Comparison of ENCODE assay signal across 12 cellular contexts in the genomic region with DNA sequence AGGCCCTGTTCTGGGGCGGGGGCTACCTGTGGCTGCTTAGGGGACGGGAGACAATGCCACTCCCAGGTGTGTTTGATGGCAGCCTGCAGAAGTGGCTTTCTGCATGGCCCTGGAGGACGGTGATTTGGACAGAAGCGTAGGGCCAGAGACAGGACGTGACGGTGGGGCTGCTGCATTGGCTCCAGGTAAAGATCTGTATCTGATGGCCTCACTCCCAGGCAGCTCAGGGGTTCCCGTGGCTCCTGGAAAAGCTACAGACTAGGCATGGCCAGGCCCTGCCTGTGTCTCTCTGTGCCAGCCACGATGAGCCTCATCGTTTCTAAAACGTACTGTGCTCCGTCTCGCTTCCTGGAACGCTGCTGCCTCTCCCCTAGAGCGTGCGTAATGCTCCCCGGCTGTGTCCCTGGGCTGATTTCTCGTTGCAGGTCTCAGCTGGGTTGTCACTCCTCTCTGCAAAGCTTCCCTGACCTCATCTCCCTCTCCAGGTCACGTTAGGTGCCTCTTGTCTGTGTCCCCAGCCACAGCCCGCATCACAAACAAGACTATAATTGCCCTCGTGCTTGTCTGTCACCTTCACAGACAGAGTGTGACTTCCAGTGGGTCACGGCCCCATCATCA. TPM values are rescaled to one million over a fixed set of nuclear protein-coding genes. Genes with fewer than 3 reads are reported as not detected.
A peak's percentile ranks its signal among the peaks of the same experiment; 100 is the strongest.
DNase-seq lines count a peak whose midpoint lies in the region; ATAC-seq and TF ChIP-seq lines count a peak whose summit lies in the region.
"Had no signal": no experiment of that assay in that cellular context is flagged by ENCODE, and none has a peak within 500 bp of the region (broad histone marks: within the 10 kb centered on the region; RNA-seq: fewer than 3 reads in every experiment).

No MANE protein-coding gene starts in this region.

- DNase-seq in SK-N-SH (no peak), cardiac muscle cell (ENCODE audit: low read depth in 1 of 2, low spot score in 1 of 2) (no peak), neuronal stem cell (ENCODE audit: low spot score) (no peak), iPS-NIHi7 (ENCODE audit: extremely low spot score) (no peak), NCI-H2196 treated with DMSO at 0.1 percent for 48 hours (lab: John Stamatoyannopoulos, UW; ENCODE audit: unreplicated experiment) (no peak)
- DNase-seq: activated CD4-positive, alpha-beta T cell treated with anti-CD3 and anti-CD28 coated beads for 36 hours; NCI-H446 treated with DMSO at 0.1 percent for 48 hours had no signal

- H2BK12ac ChIP-seq in neuronal stem cell (ENCODE audit: low read length) = no peak overlapping the region

- H3K14ac ChIP-seq in neuronal stem cell (ENCODE audit: low read length) = no peak overlapping the region

- H3F3A ChIP-seq in SK-N-SH (replicated peaks; ENCODE audit: insufficient read depth) = peaks cover 10% of the 10 kb centered on the region

- WGBS in SK-N-SH (ENCODE audit: low lambda C conversion rate) = 76% methylated on average over 21 of the region's 21 CpGs
- WGBS in neuronal stem cell (ENCODE audit: extremely low coverage in 2 of 2, insufficient read length in 2 of 2, insufficient replicate concordance in 1 of 2), 2 donors = no CpG with 5 or more reads among the region's 21 CpGs
- WGBS in urinary bladder = 64% methylated on average over 21 of the region's 21 CpGs

- H3K79me2 ChIP-seq in SK-N-SH (ENCODE audit: insufficient read depth) = peaks cover 83% of the 10 kb centered on the region

- H4K20me1 ChIP-seq in SK-N-SH (ENCODE audit: insufficient read depth) = peaks cover 58% of the 10 kb centered on the region

- H3K79me1 ChIP-seq in neuronal stem cell (ENCODE audit: low read depth, low read length) = peaks cover 27% of the 10 kb centered on the region

- no peaks in the 10 kb centered on the region for H3K27me3 ChIP-seq in SK-N-SH (ENCODE audit: insufficient read depth)
- H3K27me3 ChIP-seq in cardiac muscle cell = no peaks in the 10 kb centered on the region
- no peaks in the 10 kb centered on the region for H3K27me3 ChIP-seq in neuronal stem cell (ENCODE audit: control insufficient read depth in 3 of 3, insufficient read depth in 3 of 3, low read depth in 1 of 3, low read length in 3 of 3)

- no peaks in the 10 kb centered on the region for H3K9me3 ChIP-seq in SK-N-SH
- H3K9me3 ChIP-seq in cardiac muscle cell (ENCODE audit: low read depth) = no peaks in the 10 kb centered on the region
- H3K9me3 ChIP-seq in neuronal stem cell (replicated peaks in 1 of 2; ENCODE audit: control insufficient read depth in 2 of 2, insufficient read depth in 1 of 2, low read depth in 1 of 2, low read length in 2 of 2) = no peaks in the 10 kb centered on the region

- no peak overlapping the region for H2AFZ ChIP-seq in SK-N-SH (ENCODE audit: low read depth)
- H2AFZ ChIP-seq in neuronal stem cell (ENCODE audit: low read length) = no peak overlapping the region

- POLR2A ChIA-PET in SK-N-SH (lab: Yijun Ruan, JAX) = interaction anchor here (0.6 to 1.3 kb wide), 3 partner anchors 12 to 132 kb away, joined by 3 to 5 read pairs (median 4); no protein-coding TSS in a partner anchor

- H4K91ac ChIP-seq in neuronal stem cell (ENCODE audit: low read depth, low read length, poor library complexity) = no peak overlapping the region

- TF ChIP-seq EP300 in SK-N-SH (IDR thresholded peaks at IDR 0.05; ENCODE audit: borderline replicate concordance in 1 of 2, low read depth in 1 of 2, low read length in 1 of 2) = no peak

- ATAC-seq in SK-N-SH treated with all-trans-retinoic acid at 6 μM for 48 hours (no peak; the same call in 2 of the 3 replicates), GM21717 (IDR thresholded peaks at IDR 0.05; ENCODE audit: unreplicated experiment) (no peak)
- ATAC-seq: activated CD4-positive, alpha-beta T cell treated with anti-CD3 and anti-CD28 coated beads for 36 hours; activated naive CD4-positive, alpha-beta T cell treated with anti-CD3 and anti-CD28 coated beads, Interleukin-2, amount 50 U/mL, for 72 hours; K562 had no signal

- TF ChIP-seq CTCF in SK-N-SH (IDR thresholded peaks at IDR 0.05) = no peak
- no peak for TF ChIP-seq CTCF in cardiac muscle cell (IDR thresholded peaks at IDR 0.05; ENCODE audit: low read depth, low read length)

- H2BK5ac ChIP-seq in neuronal stem cell (ENCODE audit: low read length) = no peak overlapping the region

- H4K8ac ChIP-seq in neuronal stem cell (ENCODE audit: low read depth, low read length) = no peak overlapping the region

- no peak overlapping the region for H2BK120ac ChIP-seq in neuronal stem cell (ENCODE audit: low read depth, low read length)

- H2BK15ac ChIP-seq in neuronal stem cell (ENCODE audit: low read length) = no peak overlapping the region

- no peak for TF ChIP-seq RAD21 in SK-N-SH (IDR thresholded peaks at IDR 0.05; ENCODE audit: low read length)

- H3K36me3 ChIP-seq in SK-N-SH (replicated peaks in 1 of 2; ENCODE audit: control insufficient read depth in 1 of 2, insufficient read depth in 2 of 2, low read length in 1 of 2) = no peaks in the 10 kb centered on the region
- H3K36me3 ChIP-seq in cardiac muscle cell = no peaks in the 10 kb centered on the region
- H3K36me3 ChIP-seq in neuronal stem cell (replicated peaks in 1 of 2; ENCODE audit: control insufficient read depth in 2 of 2, insufficient read depth in 2 of 2, low read length in 2 of 2) = peaks cover 4 to 16% of the 10 kb centered on the region in 2 donors
- no peaks in the 10 kb centered on the region for H3K36me3 ChIP-seq in urinary bladder (ENCODE audit: insufficient read depth)

- CTCF ChIA-PET in SK-N-SH (lab: Yijun Ruan, JAX) = interaction anchor here (0.7 to 2.9 kb wide), 3 partner anchors 12 to 17 kb away, joined by 3 to 12 read pairs (median 7); no protein-coding TSS in a partner anchor

- H3K9ac ChIP-seq in SK-N-SH (no peak overlapping the region), neuronal stem cell (ENCODE audit: low read depth, low read length, poor library complexity) (peak overlapping the region; percentile 47)

- no peaks in the 10 kb centered on the region for H3K9me2 ChIP-seq in SK-N-SH

- H3K4ac ChIP-seq in neuronal stem cell (ENCODE audit: low read length) = no peak overlapping the region

- H3K4me1 ChIP-seq in SK-N-SH (ENCODE audit: control insufficient read depth in 1 of 2, insufficient read depth in 2 of 2, low read depth in 1 of 2, low read length in 1 of 2) = peaks cover 0 to 8% of the 10 kb centered on the region in 2 experiments; a peak in 1 of 4 replicates
- H3K4me1 ChIP-seq in cardiac muscle cell (ENCODE audit: low read depth) = peaks cover 6% of the 10 kb centered on the region
- peaks cover 7% of the 10 kb centered on the region in 2 donors for H3K4me1 ChIP-seq in neuronal stem cell (ENCODE audit: control insufficient read depth in 2 of 2, insufficient read depth in 1 of 2, low read depth in 1 of 2, low read length in 2 of 2)
- H3K4me1 ChIP-seq in urinary bladder (ENCODE audit: insufficient read depth) = peaks cover 2% of the 10 kb centered on the region

- H3K4me2 ChIP-seq in SK-N-SH (no peak overlapping the region), neuronal stem cell (ENCODE audit: insufficient read depth, low read length, poor library complexity, severe bottlenecking) (no peak overlapping the region)

- peak overlapping the region in 1 of 2 experiments; percentile 51; a peak in 1 of 4 replicates for H3K27ac ChIP-seq in SK-N-SH (ENCODE audit: low read depth in 2 of 2, low read length in 1 of 2)
- H3K27ac ChIP-seq in cardiac muscle cell = peak overlapping the region; percentile 76
- peak overlapping the region; percentile 15 for H3K27ac ChIP-seq in neuronal stem cell (replicated peaks; ENCODE audit: low read length)
- H3K27ac ChIP-seq in urinary bladder (ENCODE audit: low read depth) = peak overlapping the region; percentile 19

- no peak overlapping the region for H2AK5ac ChIP-seq in neuronal stem cell (ENCODE audit: low read depth, low read length)

- peak overlapping the region; percentile 5 for H3K23ac ChIP-seq in neuronal stem cell (ENCODE audit: low read depth, low read length, poor library complexity)

- no peak overlapping the region for H3K4me3 ChIP-seq in SK-N-SH (ENCODE audit: low read depth in 2 of 2, low read length in 1 of 2)
- no peak overlapping the region for H3K4me3 ChIP-seq in cardiac muscle cell
- H3K4me3 ChIP-seq in neuronal stem cell (ENCODE audit: low read length in 2 of 2) = no peak overlapping the region
- H3K4me3 ChIP-seq in urinary bladder (ENCODE audit: low read depth, low read length) = no peak overlapping the region
- H3K4me3 ChIP-seq: K562 had no signal

- peak overlapping the region; percentile 71 for H3K18ac ChIP-seq in neuronal stem cell (ENCODE audit: low read length)

TF ChIP-seq in SK-N-SH, 30 proteins besides CTCF, POLR2A, EP300 and RAD21 (continues in another document):
- TF ChIP-seq MXI1 (IDR thresholded peaks at IDR 0.05; ENCODE audit: low read depth, low read length) (0 out of 2 replicates have a peak, but pooled peaks have one; percentile 16), GATA2 (CRISPR knock-in tag; IDR thresholded peaks at IDR 0.05) (peak; percentile 74)

TF ChIP-seq in SK-N-SH treated with all-trans-retinoic acid at 6 μM for 48 hours, 23 proteins besides CTCF, POLR2A, EP300 and RAD21:
- TF ChIP-seq ZNF8 (CRISPR knock-in tag; IDR thresholded peaks at IDR 0.05) = no peak
- TF ChIP-seq, protein P1, sequence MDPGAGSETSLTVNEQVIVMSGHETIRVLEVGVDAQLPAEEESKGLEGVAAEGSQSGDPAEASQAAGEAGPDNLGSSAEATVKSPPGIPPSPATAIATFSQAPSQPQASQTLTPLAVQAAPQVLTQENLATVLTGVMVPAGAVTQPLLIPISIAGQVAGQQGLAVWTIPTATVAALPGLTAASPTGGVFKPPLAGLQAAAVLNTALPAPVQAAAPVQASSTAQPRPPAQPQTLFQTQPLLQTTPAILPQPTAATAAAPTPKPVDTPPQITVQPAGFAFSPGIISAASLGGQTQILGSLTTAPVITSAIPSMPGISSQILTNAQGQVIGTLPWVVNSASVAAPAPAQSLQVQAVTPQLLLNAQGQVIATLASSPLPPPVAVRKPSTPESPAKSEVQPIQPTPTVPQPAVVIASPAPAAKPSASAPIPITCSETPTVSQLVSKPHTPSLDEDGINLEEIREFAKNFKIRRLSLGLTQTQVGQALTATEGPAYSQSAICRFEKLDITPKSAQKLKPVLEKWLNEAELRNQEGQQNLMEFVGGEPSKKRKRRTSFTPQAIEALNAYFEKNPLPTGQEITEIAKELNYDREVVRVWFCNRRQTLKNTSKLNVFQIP (CRISPR knock-in tag; IDR thresholded peaks at IDR 0.05; ENCODE audit: borderline replicate concordance, low read depth) = no peak
- no peak for TF ChIP-seq TCF4 (CRISPR knock-in tag; IDR thresholded peaks at IDR 0.05; ENCODE audit: borderline replicate concordance)
- no peak for TF ChIP-seq RARB (CRISPR knock-in tag; IDR thresholded peaks at IDR 0.05)
- no peak for TF ChIP-seq ZFP3 (CRISPR knock-in tag; IDR thresholded peaks at IDR 0.05)
- no peak for TF ChIP-seq ISL1 (CRISPR knock-in tag; IDR thresholded peaks at IDR 0.05)

RNA-seq across cellular contexts. Expression of a gene that starts 12.6 kb away (rescaled TPM):
- polyA plus RNA-seq in SK-N-SH (2012; rRNA removed) (20.2 and 26.4 TPM in 2 replicates), cardiac muscle cell (29.6 and 49.3 TPM in 2 replicates), urinary bladder (22.7 TPM)
- polyA plus RNA-seq in SK-N-SH (2012; cell fraction: cytosol; rRNA removed) = 13.9 and 18.4 TPM in 2 replicates
- 29.0 and 37.8 TPM in 2 replicates for polyA plus RNA-seq in SK-N-SH (2012; cell fraction: nucleus; rRNA removed)
- total RNA-seq in cardiac muscle cell (33.0 and 51.4 TPM in 2 replicates), urinary bladder (8.6 TPM)
- polyA plus RNA-seq in neuronal stem cell (2013, experiment 1 of 2) = 87.8 TPM
- 87.6 TPM for polyA plus RNA-seq in neuronal stem cell (2013, experiment 2 of 2)
